18 cellular contexts compared by ENCODE assay signal in the genomic region with DNA sequence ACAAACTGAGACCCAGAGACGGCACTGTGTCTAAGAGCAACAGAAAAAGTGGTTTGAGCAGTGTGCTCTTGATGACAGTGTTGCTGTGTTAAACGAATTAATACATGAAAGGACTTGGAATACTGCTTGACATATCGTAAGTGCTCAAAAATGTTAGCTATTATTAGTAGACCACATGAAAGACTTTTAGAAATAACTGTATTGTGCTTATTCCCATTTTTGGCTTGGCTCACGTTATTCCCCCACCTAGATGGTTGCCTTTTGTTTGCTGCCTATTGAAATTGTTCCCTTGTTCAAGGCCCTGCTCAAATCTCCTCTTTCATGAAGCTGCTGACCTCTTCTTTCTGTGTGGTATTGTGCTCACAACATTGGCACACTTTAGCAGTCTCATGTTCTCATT.
"Had no signal": no experiment of that assay in that cellular context is flagged by ENCODE, and none has a peak within 500 bp of the region (broad histone marks: within the 10 kb centered on the region; RNA-seq: fewer than 3 reads in every experiment).

No MANE protein-coding gene starts in this region.

- H3K9me3 ChIP-seq: ovary had no signal

- H3K4me2 ChIP-seq: hepatocyte had no signal

- H3K27ac ChIP-seq: cardiac muscle cell, coronary artery, gastroesophageal sphincter, hepatocyte, ovary had no signal

- H3K4me1 ChIP-seq: gastroesophageal sphincter had no signal

- DNase-seq: activated CD4-positive, alpha-beta T cell treated with anti-CD3 and anti-CD28 coated beads, Interleukin-2, amount 50 U/mL, for 48 hours; activated CD8-positive, alpha-beta memory T cell treated with anti-CD3 and anti-CD28 coated beads, Interleukin-2, amount 10 ng/mL, durations not matched to agents 7 days and 5 days; activated effector memory CD4-positive, alpha-beta T cell treated with Interleukin-2 at 50 U/mL for 16 hours; activated T-cell treated with anti-CD3 and anti-CD28 coated beads, Interleukin-2, amount 50 U/mL, for 24 hours; amniotic stem cell; effector memory CD4-positive, alpha-beta T cell; kidney; left ventricle myocardium superior; ovary; retina had no signal

- H3K27me3 Mint-ChIP-seq: activated CD8-positive, alpha-beta memory T cell treated with anti-CD3 and anti-CD28 coated beads, Interleukin-2, amount 10 ng/mL, durations not matched to agents 7 days and 5 days; activated T-cell treated with anti-CD3 and anti-CD28 coated beads, Interleukin-2, amount 50 U/mL, for 24 hours; type B pancreatic cell had no signal

- H3K79me2 ChIP-seq: hepatocyte had no signal

- H3K9me3 Mint-ChIP-seq: activated naive CD4-positive, alpha-beta T cell treated with anti-CD3 and anti-CD28 coated beads, Interleukin-2, amount 50 U/mL, for 72 hours; activated T-cell treated with anti-CD3 and anti-CD28 coated beads, Interleukin-2, amount 50 U/mL, for 24 hours; type B pancreatic cell had no signal

- H3K4me3 ChIP-seq: cardiac muscle cell, coronary artery, gastroesophageal sphincter, hepatocyte, ovary had no signal

- H3K4me1 Mint-ChIP-seq: neural crest cell had no signal

- H3K4me3 Mint-ChIP-seq: activated CD8-positive, alpha-beta memory T cell treated with anti-CD3 and anti-CD28 coated beads, Interleukin-2, amount 10 ng/mL, durations not matched to agents 7 days and 5 days; activated T-cell treated with anti-CD3 and anti-CD28 coated beads, Interleukin-2, amount 50 U/mL, for 24 hours; neural crest cell; type B pancreatic cell had no signal

- H3K27me3 ChIP-seq: cardiac muscle cell, gastroesophageal sphincter, hepatocyte, ovary had no signal

- H3K36me3 ChIP-seq: cardiac muscle cell, gastroesophageal sphincter, ovary had no signal

- ATAC-seq: activated CD4-positive, CD25-positive, alpha-beta regulatory T cell treated with anti-CD3 and anti-CD28 coated beads, Interleukin-2, amount 50 U/mL, for 24 hours; activated CD8-positive, alpha-beta memory T cell treated with anti-CD3 and anti-CD28 coated beads, Interleukin-2, amount 10 ng/mL, durations not matched to agents 7 days and 5 days; activated naive CD4-positive, alpha-beta T cell treated with anti-CD3 and anti-CD28 coated beads, Interleukin-2, amount 50 U/mL, for 72 hours; gastroesophageal sphincter; left ventricle myocardium superior had no signal

- H3K36me3 Mint-ChIP-seq: activated CD8-positive, alpha-beta memory T cell treated with anti-CD3 and anti-CD28 coated beads, Interleukin-2, amount 10 ng/mL, durations not matched to agents 7 days and 5 days; activated naive CD4-positive, alpha-beta T cell treated with anti-CD3 and anti-CD28 coated beads, Interleukin-2, amount 50 U/mL, for 72 hours; type B pancreatic cell had no signal

- H2AFZ ChIP-seq: hepatocyte had no signal

- H3K27ac Mint-ChIP-seq: activated CD8-positive, alpha-beta memory T cell treated with anti-CD3 and anti-CD28 coated beads, Interleukin-2, amount 10 ng/mL, durations not matched to agents 7 days and 5 days; activated naive CD4-positive, alpha-beta T cell treated with anti-CD3 and anti-CD28 coated beads, Interleukin-2, amount 50 U/mL, for 72 hours; activated T-cell treated with anti-CD3 and anti-CD28 coated beads, Interleukin-2, amount 50 U/mL, for 24 hours; type B pancreatic cell had no signal
